8 cellular contexts compared by ENCODE assay signal in genomic region chr16:89700100-89700648, GRCh38.
DNase-seq lines count a peak whose midpoint lies in the region; ATAC-seq and TF ChIP-seq lines count a peak whose summit lies in the region.

No MANE protein-coding gene starts in this region.

- H4K20me1 ChIP-seq in DND-41 (ENCODE audit: insufficient read depth, low read length) (peaks cover 23% of the 10 kb centered on the region), MM.1S (ENCODE audit: insufficient read depth, low read length) (no peaks in the 10 kb centered on the region)

- H3K9me2 ChIP-seq in MM.1S (replicated peaks; ENCODE audit: insufficient read depth, low read length): no peaks in the 10 kb centered on the region

- peaks cover 3% of the 10 kb centered on the region for H3K36me3 Mint-ChIP-seq in nephron (ENCODE audit: low read depth)

- H3K9me3 ChIP-seq in DND-41 (ENCODE audit: insufficient read depth, low read length, severe bottlenecking) (no peaks in the 10 kb centered on the region), MM.1S (replicated peaks; ENCODE audit: insufficient read depth, low read length) (no peaks in the 10 kb centered on the region)

- TF ChIP-seq CTCF in DND-41 (IDR thresholded peaks at IDR 0.05; ENCODE audit: borderline replicate concordance, extremely low read depth, low read length, poor library complexity, severe bottlenecking): peak; percentile 58
- TF ChIP-seq CTCF in MM.1S (IDR thresholded peaks at IDR 0.05; ENCODE audit: low read length): peak; percentile 53
- peak; percentile 69 to 77 (median 70) for TF ChIP-seq CTCF in nephron (IDR thresholded peaks at IDR 0.05; ENCODE audit: unreplicated experiment in 3 of 3)

- peak; percentile 18; the same call in 2 of the 3 replicates for ATAC-seq in DND-41 (ENCODE audit: insufficient read depth, low read depth)
- ATAC-seq in stimulated activated naive CD8-positive, alpha-beta T cell treated with anti-CD3 and anti-CD28 coated beads, Interleukin-15, Interleukin-2, amounts not matched to agents 100 U/mL and 50 U/mL, for 24 hours: peak; percentile 35

- peaks cover 8% of the 10 kb centered on the region for H3K79me2 ChIP-seq in DND-41 (ENCODE audit: insufficient read depth, low read length)
- H3K79me2 ChIP-seq in MM.1S (ENCODE audit: low read length): no peaks in the 10 kb centered on the region; the same call in 1 of the 2 replicates

- DNase-seq in DND-41 (peak; percentile 87), GOT3 (lab: John Stamatoyannopoulos, UW) (peak; percentile 80), MM.1S (peak; percentile 96), SHP77 treated with DMSO at 0.1 percent for 48 hours (lab: John Stamatoyannopoulos, UW) (peak; percentile 97), activated gamma-delta T cell treated with Interleukin-2 at 50 U/mL for 16 hours (peak; percentile 95), fibroblast of the conjunctiva (ENCODE audit: low read depth) (peak; percentile 95)
- peak; percentile 99 for DNase-seq in stimulated activated naive CD8-positive, alpha-beta T cell treated with anti-CD3 and anti-CD28 coated beads, Interleukin-15, Interleukin-2, amounts not matched to agents 100 U/mL and 50 U/mL, for 24 hours

- peaks cover 6% of the 10 kb centered on the region; the same call in 1 of the 2 replicates for H3F3A ChIP-seq in MM.1S (ENCODE audit: insufficient read depth, low read length)

- no peaks in the 10 kb centered on the region for H3K9me3 Mint-ChIP-seq in nephron

- H3K4me2 ChIP-seq in DND-41 (ENCODE audit: insufficient read depth, low read length): peak overlapping the region; percentile 98
- peak overlapping the region; percentile 78 for H3K4me2 ChIP-seq in MM.1S (ENCODE audit: low read depth, low read length)

- H3K27me3 ChIP-seq in DND-41 (ENCODE audit: insufficient read depth, low read length, poor library complexity) (no peaks in the 10 kb centered on the region), MM.1S (replicated peaks; ENCODE audit: insufficient read depth, low read length) (no peaks in the 10 kb centered on the region)

- H3K9ac ChIP-seq in DND-41 (ENCODE audit: low read depth, low read length): peak overlapping the region; percentile 66
- H3K9ac ChIP-seq in MM.1S (ENCODE audit: low read length): peak overlapping the region; percentile 75

- H3K36me3 ChIP-seq in DND-41 (ENCODE audit: insufficient read depth, low read length): peaks cover 18% of the 10 kb centered on the region
- no peaks in the 10 kb centered on the region for H3K36me3 ChIP-seq in MM.1S (replicated peaks; ENCODE audit: insufficient read depth, low read length)

- H3K27ac ChIP-seq in DND-41 (ENCODE audit: low read length) (no peak overlapping the region), MM.1S (ENCODE audit: low read length) (peak overlapping the region; percentile 86)

- H3K27me3 Mint-ChIP-seq in nephron (ENCODE audit: low read depth): peaks cover 9% of the 10 kb centered on the region

- H3K4me3 ChIP-seq in DND-41 (ENCODE audit: low read depth in 1 of 2, low read length in 2 of 2) (peak overlapping the region in 1 of 2 experiments; percentile 77; a peak in 2 of 4 replicates), MM.1S (ENCODE audit: low read length) (peak overlapping the region; percentile 62)

- peak overlapping the region in 1 of 3 experiments; percentile 52 for H3K27ac Mint-ChIP-seq in nephron

- H3K4me1 ChIP-seq in DND-41 (ENCODE audit: insufficient read depth, low read length) (peaks cover 22% of the 10 kb centered on the region), MM.1S (ENCODE audit: low read length) (0 out of 2 replicates have a peak, but pooled peaks cover 3% of the 10 kb centered on the region)

- no peaks in the 10 kb centered on the region for H3K4me1 Mint-ChIP-seq in nephron

- H2AFZ ChIP-seq in DND-41 (ENCODE audit: low read depth, low read length) (no peak overlapping the region), MM.1S (ENCODE audit: low read length) (no peak overlapping the region)

- H3K4me3 Mint-ChIP-seq in nephron: peak overlapping the region; percentile 68 to 78 (median 76)
